Comparison of ENCODE assay signal across 33 cellular contexts in genomic region chr11:39806652-39807051, GRCh38.
"Had no signal": no experiment of that assay in that cellular context is flagged by ENCODE, and none has a peak within 500 bp of the region (broad histone marks: within the 10 kb centered on the region; RNA-seq: fewer than 3 reads in every experiment).

No MANE protein-coding gene starts in this region.

- H3K27ac Mint-ChIP-seq: activated CD4-positive, alpha-beta memory T cell treated with anti-CD3 and anti-CD28 coated beads, Interleukin-2, amount 10 ng/mL, durations not matched to agents 7 days and 5 days; activated naive CD8-positive, alpha-beta T cell treated with anti-CD3 and anti-CD28 coated beads for 36 hours; activated T-cell treated with anti-CD3 and anti-CD28 coated beads, Interleukin-2, amount 50 U/mL, for 72 hours; activated T-helper 17 cell treated with anti-CD3 and anti-CD28 coated beads, Interleukin-2, amount 50 U/mL, for 72 hours had no signal

- H3K36me3 ChIP-seq: brain microvascular endothelial cell, cardiac muscle cell, Peyer's patch had no signal

- H3K27me3 ChIP-seq: brain microvascular endothelial cell, cardiac muscle cell, Peyer's patch had no signal

- H3K4me3 ChIP-seq: cardiac muscle cell, Peyer's patch had no signal

- H3K9me3 ChIP-seq: Peyer's patch had no signal

- H3K27me3 Mint-ChIP-seq: activated CD4-positive, alpha-beta memory T cell treated with anti-CD3 and anti-CD28 coated beads, Interleukin-2, amount 10 ng/mL, durations not matched to agents 7 days and 5 days; activated naive CD8-positive, alpha-beta T cell treated with anti-CD3 and anti-CD28 coated beads for 36 hours; activated T-helper 17 cell treated with anti-CD3 and anti-CD28 coated beads, Interleukin-2, amount 50 U/mL, for 72 hours; central memory CD8-positive, alpha-beta T cell had no signal

- H3K4me3 Mint-ChIP-seq: activated CD4-positive, alpha-beta memory T cell treated with anti-CD3 and anti-CD28 coated beads, Interleukin-2, amount 10 ng/mL, durations not matched to agents 7 days and 5 days; activated naive CD8-positive, alpha-beta T cell treated with anti-CD3 and anti-CD28 coated beads for 36 hours; activated T-cell treated with anti-CD3 and anti-CD28 coated beads, Interleukin-2, amount 50 U/mL, for 72 hours; activated T-helper 17 cell treated with anti-CD3 and anti-CD28 coated beads, Interleukin-2, amount 50 U/mL, for 72 hours; central memory CD8-positive, alpha-beta T cell had no signal

- H3K27ac ChIP-seq: brain microvascular endothelial cell, cardiac muscle cell, Peyer's patch had no signal

- H3K36me3 Mint-ChIP-seq: activated naive CD8-positive, alpha-beta T cell treated with anti-CD3 and anti-CD28 coated beads for 36 hours had no signal

- H3K4me1 Mint-ChIP-seq: activated CD4-positive, alpha-beta memory T cell treated with anti-CD3 and anti-CD28 coated beads, Interleukin-2, amount 10 ng/mL, durations not matched to agents 7 days and 5 days; activated naive CD8-positive, alpha-beta T cell treated with anti-CD3 and anti-CD28 coated beads for 36 hours; activated T-helper 17 cell treated with anti-CD3 and anti-CD28 coated beads, Interleukin-2, amount 50 U/mL, for 72 hours; central memory CD8-positive, alpha-beta T cell had no signal

- ATAC-seq: activated CD4-positive, CD25-positive, alpha-beta regulatory T cell treated with anti-CD3 and anti-CD28 coated beads, Interleukin-2, amount 50 U/mL, for 24 hours; activated T-cell treated with anti-CD3 and anti-CD28 coated beads, Interleukin-2, amount 50 U/mL, for 72 hours; activated T-helper 17 cell treated with anti-CD3 and anti-CD28 coated beads, Interleukin-2, amount 50 U/mL, for 72 hours; PC-3 had no signal

- H3K4me1 ChIP-seq: Peyer's patch had no signal

- DNase-seq: activated CD4-positive, alpha-beta memory T cell treated with anti-CD3 and anti-CD28 coated beads, Interleukin-2, amount 10 ng/mL, durations not matched to agents 7 days and 5 days; activated CD4-positive, alpha-beta T cell treated with anti-CD3 and anti-CD28 coated beads for 48 hours; activated effector memory CD4-positive, alpha-beta T cell treated with anti-CD3 and anti-CD28 coated beads, Interleukin-2, amount 50 U/mL, for 16 hours; activated naive CD4-positive, alpha-beta T cell; activated naive CD4-positive, alpha-beta T cell treated with anti-CD3 and anti-CD28 coated beads, Interleukin-2, amount 50 U/mL, for 16 hours; activated naive CD8-positive, alpha-beta T cell treated with anti-CD3 and anti-CD28 coated beads for 36 hours; activated T-cell treated with anti-CD3 and anti-CD28 coated beads, Interleukin-2, amount 50 U/mL, for 1 hour; activated T-cell treated with anti-CD3 and anti-CD28 coated beads, Interleukin-2, amount 50 U/mL, for 72 hours; amniotic stem cell; aorta; brain microvascular endothelial cell; Karpas-422; KBM-7; MM.1S; MV-4-11; NCI-H1092; NCI-H1436 treated with DMSO at 0.1 percent for 48 hours; NCI-H1694 treated with DMSO at 0.1 percent for 48 hours; NCI-H2029; NCI-H2171; NCI-H510A; NCI-H526; NCI-H748 treated with DMSO at 0.1 percent for 48 hours; NK-92 treated with Interleukin-12 subunit alpha and Interleukin-12 subunit beta, amount 100 ng/mL, for 24 hours; PC-3; Peyer's patch; Right ventricle myocardium superior; RPMI8226; T1000 had no signal
